Comparison of ENCODE assay signal across 10 cellular contexts in genomic region chr1:202618387-202619022, GRCh38.
DNase-seq lines count a peak whose midpoint lies in the region; ATAC-seq and TF ChIP-seq lines count a peak whose summit lies in the region.
"Had no signal": no experiment of that assay in that cellular context is flagged by ENCODE, and none has a peak within 500 bp of the region (broad histone marks: within the 10 kb centered on the region; RNA-seq: fewer than 3 reads in every experiment).

No MANE protein-coding gene starts in this region.

- no peak overlapping the region for H3K9ac ChIP-seq in smooth muscle cell (ENCODE audit: low read depth)

- 65 to 68% methylated on average over 8 of the region's 8 CpGs for WGBS in body of pancreas, 2 donors
- WGBS in smooth muscle cell (ENCODE audit: low lambda C conversion rate), result 24% methylated on average over 8 of the region's 8 CpGs

- POLR2A ChIA-PET in activated CD4-positive, alpha-beta T cell treated with anti-CD3 and anti-CD28 coated beads for 36 hours (lab: Charles Lee), result no interaction called here

- H3K4me1 ChIP-seq in body of pancreas (peaks cover 15% of the 10 kb centered on the region), smooth muscle cell (ENCODE audit: low read depth) (peaks cover 15% of the 10 kb centered on the region)

- H2AFZ ChIP-seq in smooth muscle cell (ENCODE audit: low read depth), result no peak overlapping the region

- peak; percentile 68 for ATAC-seq in activated CD4-positive, alpha-beta T cell treated with anti-CD3 and anti-CD28 coated beads for 36 hours
- peak; percentile 42 for ATAC-seq in HG03108 (IDR thresholded peaks at IDR 0.05; ENCODE audit: unreplicated experiment)
- peak; percentile 14 for ATAC-seq in body of pancreas
- no peak for ATAC-seq in HG03095 (IDR thresholded peaks at IDR 0.05; ENCODE audit: unreplicated experiment)

- no peaks in the 10 kb centered on the region for H3K79me2 ChIP-seq in smooth muscle cell (ENCODE audit: low read depth)

- no peak overlapping the region for H3K4me3 Mint-ChIP-seq in activated CD4-positive, alpha-beta T cell treated with anti-CD3 and anti-CD28 coated beads for 36 hours

- peak overlapping the region; percentile 45 for H3K4me2 ChIP-seq in smooth muscle cell

- H3K4me1 Mint-ChIP-seq in activated CD4-positive, alpha-beta T cell treated with anti-CD3 and anti-CD28 coated beads for 36 hours, result peaks cover 13% of the 10 kb centered on the region

- TF ChIP-seq CTCF in body of pancreas (IDR thresholded peaks at IDR 0.05) (no peak), smooth muscle cell (IDR thresholded peaks at IDR 0.05; ENCODE audit: borderline replicate concordance, insufficient read depth, poor library complexity, severe bottlenecking) (no peak)

- H3K9me3 ChIP-seq in body of pancreas (no peaks in the 10 kb centered on the region), smooth muscle cell (replicated peaks; ENCODE audit: low read depth) (no peaks in the 10 kb centered on the region)

- intact Hi-C loops in activated CD4-positive, alpha-beta T cell treated with anti-CD3 and anti-CD28 coated beads for 36 hours (cut with DNase I, micrococcal nuclease), result no loop called here
- intact Hi-C loops in body of pancreas (cut with DNase I), result no loop called here

- TF ChIP-seq POLR2A in body of pancreas (IDR thresholded peaks at IDR 0.05) (no peak), erythroblast (IDR thresholded peaks at IDR 0.05; ENCODE audit: low read length) (no peak)

- CTCF ChIA-PET in activated CD4-positive, alpha-beta T cell treated with anti-CD3 and anti-CD28 coated beads for 36 hours (lab: Charles Lee), result no interaction called here

- no peaks in the 10 kb centered on the region for H3K9me3 Mint-ChIP-seq in activated CD4-positive, alpha-beta T cell treated with anti-CD3 and anti-CD28 coated beads for 36 hours (ENCODE audit: low read depth)

- H3K27ac ChIP-seq in body of pancreas, result no peak overlapping the region
- no peak overlapping the region for H3K27ac ChIP-seq in smooth muscle cell (ENCODE audit: low read depth)

- H4K20me1 ChIP-seq in smooth muscle cell (ENCODE audit: low read depth), result no peaks in the 10 kb centered on the region

- H3K36me3 ChIP-seq in body of pancreas (replicated peaks in 1 of 2; ENCODE audit: insufficient read depth in 1 of 2, low read depth in 2 of 2), result no peaks in the 10 kb centered on the region
- no peaks in the 10 kb centered on the region for H3K36me3 ChIP-seq in smooth muscle cell (ENCODE audit: low read depth)

- no peak overlapping the region for H3K27ac Mint-ChIP-seq in activated CD4-positive, alpha-beta T cell treated with anti-CD3 and anti-CD28 coated beads for 36 hours

- H3F3A ChIP-seq in smooth muscle cell (ENCODE audit: low read depth), result peaks cover 3% of the 10 kb centered on the region

- H3K27me3 ChIP-seq in body of pancreas (no peaks in the 10 kb centered on the region), smooth muscle cell (ENCODE audit: low read depth) (no peaks in the 10 kb centered on the region)

- no peaks in the 10 kb centered on the region for H3K36me3 Mint-ChIP-seq in activated CD4-positive, alpha-beta T cell treated with anti-CD3 and anti-CD28 coated beads for 36 hours (ENCODE audit: low read depth)

- no peak for DNase-seq in activated CD4-positive, alpha-beta T cell treated with anti-CD3 and anti-CD28 coated beads for 36 hours
- DNase-seq in activated CD4-positive, alpha-beta T cell treated with anti-CD3 and anti-CD28 coated beads for 4 hours, result no peak
- DNase-seq in body of pancreas, result no peak
- DNase-seq in smooth muscle cell (lab: John Stamatoyannopoulos, UW; ENCODE audit: unreplicated experiment), result no peak
- DNase-seq in erythroblast (lab: John Stamatoyannopoulos, UW), result no peak
- no peak for DNase-seq in activated CD8-positive, alpha-beta memory T cell treated with anti-CD3 and anti-CD28 coated beads, Interleukin-2, amount 50 U/mL, for 4 hours
- DNase-seq: 8988T, NCI-H187 treated with DMSO at 0.1 percent for 48 hours had no signal

- H3K4me3 ChIP-seq in body of pancreas, result no peak overlapping the region
- no peak overlapping the region for H3K4me3 ChIP-seq in smooth muscle cell

- peaks cover 16% of the 10 kb centered on the region for H3K27me3 Mint-ChIP-seq in activated CD4-positive, alpha-beta T cell treated with anti-CD3 and anti-CD28 coated beads for 36 hours
